ENCODE assay signal across 9 cellular contexts in genomic region chr10:115662424-115662823, GRCh38.
"Had no signal": no experiment of that assay in that cellular context is flagged by ENCODE, and none has a peak within 500 bp of the region (broad histone marks: within the 10 kb centered on the region; RNA-seq: fewer than 3 reads in every experiment).

No MANE protein-coding gene starts in this region.

- H3K27ac ChIP-seq: GM23248, HL-60 had no signal

- H3K4me1 Mint-ChIP-seq: IgD-negative memory B cell had no signal

- ATAC-seq: HCT116 had no signal

- H3K9ac ChIP-seq: GM23248 had no signal

- H3K4me3 Mint-ChIP-seq: HFFc6, IgD-negative memory B cell had no signal

- DNase-seq: GM23248, GOT3, H7, HFFc6, KG1 had no signal

- H3K27ac Mint-ChIP-seq: HFFc6, IgD-negative memory B cell had no signal

- H3K27me3 Mint-ChIP-seq: IgD-negative memory B cell had no signal

- H3K4me3 ChIP-seq: GM23248, HAP-1 had no signal

- H3K36me3 ChIP-seq: HAP-1 had no signal

- H3K9me3 Mint-ChIP-seq: HFFc6 had no signal

- H3K9me3 ChIP-seq: HAP-1 had no signal

- H2AFZ ChIP-seq: GM23248 had no signal

- H3K4me1 ChIP-seq: HAP-1 had no signal

- H3K36me3 Mint-ChIP-seq: IgD-negative memory B cell had no signal
